Comparison of ENCODE assay signal across 14 cellular contexts in the genomic region with DNA sequence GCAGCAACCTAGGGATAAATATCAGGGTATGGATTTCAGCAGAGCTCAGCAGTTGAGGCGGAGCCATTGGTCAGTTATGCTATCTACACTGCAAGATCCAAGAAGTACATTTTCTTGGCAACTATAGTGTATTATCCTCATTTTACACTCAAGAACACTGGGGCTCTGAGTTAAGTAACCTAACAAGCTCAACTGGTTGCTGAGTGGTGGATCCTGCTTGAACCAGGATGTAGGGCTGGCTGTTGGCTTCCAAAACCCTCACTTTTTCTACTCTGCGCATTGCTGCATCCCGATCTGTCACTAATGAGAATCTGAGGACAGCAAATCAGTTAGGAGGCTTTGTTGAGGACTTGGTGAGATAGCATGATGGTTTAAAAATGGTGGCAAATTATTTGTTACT. TPM values are rescaled to one million over a fixed set of nuclear protein-coding genes. Genes with fewer than 3 reads are reported as not detected.
A peak's percentile ranks its signal among the peaks of the same experiment; 100 is the strongest.
DNase-seq lines count a peak whose midpoint lies in the region; ATAC-seq and TF ChIP-seq lines count a peak whose summit lies in the region.
"Had no signal": no experiment of that assay in that cellular context is flagged by ENCODE, and none has a peak within 500 bp of the region (broad histone marks: within the 10 kb centered on the region; RNA-seq: fewer than 3 reads in every experiment).

No MANE protein-coding gene starts in this region.

- no peaks in the 10 kb centered on the region for H3K36me3 ChIP-seq in naive thymus-derived CD4-positive, alpha-beta T cell (ENCODE audit: control insufficient read depth in 2 of 3, insufficient read depth in 3 of 3, low read length in 3 of 3)
- H3K36me3 ChIP-seq in upper lobe of right lung = no peaks in the 10 kb centered on the region

- peak overlapping the region; percentile 76 for H3K4me3 ChIP-seq in naive thymus-derived CD4-positive, alpha-beta T cell (ENCODE audit: low read length)
- no peak overlapping the region for H3K4me3 ChIP-seq in upper lobe of right lung

- no peak for TF ChIP-seq CTCF in upper lobe of right lung (IDR thresholded peaks at IDR 0.05)

- peaks cover 35% of the 10 kb centered on the region for H3K4me1 Mint-ChIP-seq in activated naive CD8-positive, alpha-beta T cell treated with anti-CD3 and anti-CD28 coated beads, Interleukin-2, amount 10 ng/mL, durations not matched to agents 7 days and 5 days
- H3K4me1 Mint-ChIP-seq in activated naive CD8-positive, alpha-beta T cell treated with anti-CD3 and anti-CD28 coated beads, Interleukin-2, amount 50 U/mL, for 24 hours = peaks cover 26% of the 10 kb centered on the region
- peaks cover 42% of the 10 kb centered on the region for H3K4me1 Mint-ChIP-seq in central memory CD8-positive, alpha-beta T cell
- peaks cover 37 to 58% (median 55%) of the 10 kb centered on the region in 7 donors for H3K4me1 Mint-ChIP-seq in naive thymus-derived CD4-positive, alpha-beta T cell

- CTCF ChIA-PET in naive thymus-derived CD4-positive, alpha-beta T cell (lab: Charles Lee) = interaction anchor here (0.8 to 2.3 kb wide), 2 partner anchors 16 to 35 kb away, joined by 3 to 13 read pairs; no protein-coding TSS in a partner anchor

- no peaks in the 10 kb centered on the region for H3K9me3 Mint-ChIP-seq in activated naive CD8-positive, alpha-beta T cell treated with anti-CD3 and anti-CD28 coated beads, Interleukin-2, amount 10 ng/mL, durations not matched to agents 7 days and 5 days
- H3K9me3 Mint-ChIP-seq in activated naive CD8-positive, alpha-beta T cell treated with anti-CD3 and anti-CD28 coated beads, Interleukin-2, amount 50 U/mL, for 24 hours = no peaks in the 10 kb centered on the region
- no peaks in the 10 kb centered on the region for H3K9me3 Mint-ChIP-seq in central memory CD8-positive, alpha-beta T cell
- no peaks in the 10 kb centered on the region for H3K9me3 Mint-ChIP-seq in naive thymus-derived CD4-positive, alpha-beta T cell

- H3K27ac Mint-ChIP-seq in activated naive CD8-positive, alpha-beta T cell treated with anti-CD3 and anti-CD28 coated beads, Interleukin-2, amount 10 ng/mL, durations not matched to agents 7 days and 5 days = no peak overlapping the region
- H3K27ac Mint-ChIP-seq in activated naive CD8-positive, alpha-beta T cell treated with anti-CD3 and anti-CD28 coated beads, Interleukin-2, amount 50 U/mL, for 24 hours = no peak overlapping the region
- peak overlapping the region; percentile 60 for H3K27ac Mint-ChIP-seq in central memory CD8-positive, alpha-beta T cell (ENCODE audit: low read depth)
- peak overlapping the region in 6 of 9 donors; percentile 92 to 97 (median 94) for H3K27ac Mint-ChIP-seq in naive thymus-derived CD4-positive, alpha-beta T cell

- no peak for DNase-seq in activated naive CD8-positive, alpha-beta T cell treated with anti-CD3 and anti-CD28 coated beads, Interleukin-2, amount 10 ng/mL, durations not matched to agents 7 days and 5 days
- DNase-seq in activated naive CD8-positive, alpha-beta T cell treated with anti-CD3 and anti-CD28 coated beads, Interleukin-2, amount 50 U/mL, for 24 hours = no peak
- DNase-seq in central memory CD8-positive, alpha-beta T cell (ENCODE audit: low spot score in 2 of 2) = no peak
- no peak for DNase-seq in naive thymus-derived CD4-positive, alpha-beta T cell
- DNase-seq in upper lobe of right lung = no peak
- no peak for DNase-seq in SKM-1 (lab: John Stamatoyannopoulos, UW; ENCODE audit: unreplicated experiment)
- DNase-seq in SIG-M5 treated with dmso at 0.1 percent for 504 hours (lab: John Stamatoyannopoulos, UW; ENCODE audit: unreplicated experiment) = no peak
- DNase-seq: activated CD8-positive, alpha-beta memory T cell treated with anti-CD3 and anti-CD28 coated beads, Interleukin-2, amount 50 U/mL, for 48 hours; foreskin fibroblast; Kasumi-1; NCI-H2029; NCI-H748 treated with DMSO at 0.1 percent for 48 hours; SHP77 treated with DMSO at 0.1 percent for 48 hours had no signal

- POLR2A ChIA-PET in activated naive CD8-positive, alpha-beta T cell treated with anti-CD3 and anti-CD28 coated beads, Interleukin-2, amount 10 ng/mL, durations not matched to agents 7 days and 5 days (lab: Charles Lee) = interaction anchor here (0.6 kb wide), 1 partner anchor 67 kb away, joined by 3 read pairs; a partner anchor contains a TSS
- POLR2A ChIA-PET in naive thymus-derived CD4-positive, alpha-beta T cell (lab: Charles Lee) = interaction anchor here (0.6 to 3.4 kb wide), 4 partner anchors 67 to 779 kb away, joined by 3 to 14 read pairs (median 3); a partner anchor contains a TSS

- intact Hi-C loops in naive thymus-derived CD4-positive, alpha-beta T cell (cut with micrococcal nuclease) = loop anchor here (10.0 kb wide), 3 partner anchors 220 to 1610 kb away; a partner anchor contains a TSS
- intact Hi-C loops in upper lobe of right lung (cut with DNase I) = no loop called here

- H3K27ac ChIP-seq in naive thymus-derived CD4-positive, alpha-beta T cell (ENCODE audit: low read depth, low read length) = peak overlapping the region; percentile 85
- H3K27ac ChIP-seq in upper lobe of right lung = peak overlapping the region; percentile 97

- ATAC-seq in activated naive CD8-positive, alpha-beta T cell treated with anti-CD3 and anti-CD28 coated beads, Interleukin-2, amount 10 ng/mL, durations not matched to agents 7 days and 5 days (ENCODE audit: low read depth) = no peak
- ATAC-seq in activated naive CD8-positive, alpha-beta T cell treated with anti-CD3 and anti-CD28 coated beads, Interleukin-2, amount 50 U/mL, for 24 hours = no peak
- ATAC-seq in central memory CD8-positive, alpha-beta T cell (replicated peaks; ENCODE audit: extremely low read depth, poor library complexity, severe bottlenecking) = no peak
- ATAC-seq in naive thymus-derived CD4-positive, alpha-beta T cell = no peak
- ATAC-seq in upper lobe of right lung (no peak), HG02623 (IDR thresholded peaks at IDR 0.05; ENCODE audit: unreplicated experiment) (no peak)

- H3K36me3 Mint-ChIP-seq in activated naive CD8-positive, alpha-beta T cell treated with anti-CD3 and anti-CD28 coated beads, Interleukin-2, amount 10 ng/mL, durations not matched to agents 7 days and 5 days = no peaks in the 10 kb centered on the region
- H3K36me3 Mint-ChIP-seq in activated naive CD8-positive, alpha-beta T cell treated with anti-CD3 and anti-CD28 coated beads, Interleukin-2, amount 50 U/mL, for 24 hours (ENCODE audit: low read depth) = no peaks in the 10 kb centered on the region
- H3K36me3 Mint-ChIP-seq in central memory CD8-positive, alpha-beta T cell (ENCODE audit: insufficient read depth) = peaks cover 10% of the 10 kb centered on the region
- H3K36me3 Mint-ChIP-seq in naive thymus-derived CD4-positive, alpha-beta T cell = peaks cover 0 to 4% (median 0%) of the 10 kb centered on the region in 5 donors

- peaks cover 21 to 31% of the 10 kb centered on the region in 2 donors for H3K4me1 ChIP-seq in naive thymus-derived CD4-positive, alpha-beta T cell (ENCODE audit: control insufficient read depth in 2 of 2, insufficient read depth in 2 of 2, low read length in 2 of 2)
- H3K4me1 ChIP-seq in upper lobe of right lung = peaks cover 74% of the 10 kb centered on the region

- H3K27me3 Mint-ChIP-seq in activated naive CD8-positive, alpha-beta T cell treated with anti-CD3 and anti-CD28 coated beads, Interleukin-2, amount 10 ng/mL, durations not matched to agents 7 days and 5 days = peaks cover 17% of the 10 kb centered on the region
- no peaks in the 10 kb centered on the region for H3K27me3 Mint-ChIP-seq in activated naive CD8-positive, alpha-beta T cell treated with anti-CD3 and anti-CD28 coated beads, Interleukin-2, amount 50 U/mL, for 24 hours
- H3K27me3 Mint-ChIP-seq in central memory CD8-positive, alpha-beta T cell = no peaks in the 10 kb centered on the region
- H3K27me3 Mint-ChIP-seq in naive thymus-derived CD4-positive, alpha-beta T cell = peaks cover 0 to 32% (median 0%) of the 10 kb centered on the region in 5 donors

- no peaks in the 10 kb centered on the region for H3K9me3 ChIP-seq in naive thymus-derived CD4-positive, alpha-beta T cell (ENCODE audit: control insufficient read depth in 2 of 3, low read length in 3 of 3)
- H3K9me3 ChIP-seq in upper lobe of right lung = no peaks in the 10 kb centered on the region

- H3K4me3 Mint-ChIP-seq in activated naive CD8-positive, alpha-beta T cell treated with anti-CD3 and anti-CD28 coated beads, Interleukin-2, amount 10 ng/mL, durations not matched to agents 7 days and 5 days = peak overlapping the region; percentile 15
- no peak overlapping the region for H3K4me3 Mint-ChIP-seq in activated naive CD8-positive, alpha-beta T cell treated with anti-CD3 and anti-CD28 coated beads, Interleukin-2, amount 50 U/mL, for 24 hours
- peak overlapping the region; percentile 77 for H3K4me3 Mint-ChIP-seq in central memory CD8-positive, alpha-beta T cell
- peak overlapping the region in 6 of 10 donors; percentile 25 to 96 (median 70) for H3K4me3 Mint-ChIP-seq in naive thymus-derived CD4-positive, alpha-beta T cell

- H3K27me3 ChIP-seq in naive thymus-derived CD4-positive, alpha-beta T cell (ENCODE audit: control insufficient read depth in 2 of 2, insufficient read depth in 2 of 2, low read length in 2 of 2) = no peaks in the 10 kb centered on the region
- no peaks in the 10 kb centered on the region for H3K27me3 ChIP-seq in upper lobe of right lung

RNA-seq across cellular contexts. Expression of a gene that starts 1.5 kb away (rescaled TPM):
- 10 to 100 TPM; 16.3 to 18.4 TPM for total RNA-seq in activated naive CD8-positive, alpha-beta T cell treated with anti-CD3 and anti-CD28 coated beads, Interleukin-2, amount 10 ng/mL, durations not matched to agents 7 days and 5 days
- total RNA-seq in naive thymus-derived CD4-positive, alpha-beta T cell = 10 to 100 TPM; 13.5 to 35.7 (median 29.1) TPM
- 10 to 100 TPM; 12.6 to 14.7 TPM for polyA plus RNA-seq in naive thymus-derived CD4-positive, alpha-beta T cell
- total RNA-seq in upper lobe of right lung = 190 TPM

RNA-seq across cellular contexts. Expression of a gene that starts 36.4 kb away (rescaled TPM):
- total RNA-seq in activated naive CD8-positive, alpha-beta T cell treated with anti-CD3 and anti-CD28 coated beads, Interleukin-2, amount 10 ng/mL, durations not matched to agents 7 days and 5 days = under 1 TPM in 1 of 2 experiments, not detected in 1; 0.78 TPM
- total RNA-seq in naive thymus-derived CD4-positive, alpha-beta T cell = under 1 TPM in 4 of 5 experiments, not detected in 1; 0.24 to 0.79 (median 0.43) TPM
- under 1 TPM in 1 of 2 donors, not detected in 1; 0.45 TPM for polyA plus RNA-seq in naive thymus-derived CD4-positive, alpha-beta T cell
- total RNA-seq in upper lobe of right lung = 3.6 TPM

Comparison
In these comparisons a context has a peak if more than half of its experiments do, and no peak if none do; other contexts are left out.
1. H3K27ac Mint-ChIP-seq: peak in central memory CD8-positive, alpha-beta T cell (single experiment) and naive thymus-derived CD4-positive, alpha-beta T cell (6 of 9); none in activated naive CD8-positive, alpha-beta T cell treated with anti-CD3 and anti-CD28 coated beads, Interleukin-2, amount 10 ng/mL, durations not matched to agents 7 days and 5 days (single experiment) and activated naive CD8-positive, alpha-beta T cell treated with anti-CD3 and anti-CD28 coated beads, Interleukin-2, amount 50 U/mL, for 24 hours (single experiment).